In genomic region chr7:105387621-105388372, GRCh38 we compare ENCODE assay signal across 2 cellular contexts.
TF ChIP-seq lines count a peak whose summit lies in the region.

No MANE protein-coding gene starts in this region.

TF ChIP-seq in A549, 52 proteins besides CTCF, POLR2A, EP300 and RAD21:
- TF ChIP-seq SREBF2 (IDR thresholded peaks at IDR 0.05) = no peak
- peak; percentile 33; the same call in 1 of the 2 replicates for TF ChIP-seq PHF8 (IDR thresholded peaks at IDR 0.05; ENCODE audit: borderline replicate concordance, low read depth)
- no peak for TF ChIP-seq ZFP36 (IDR thresholded peaks at IDR 0.05; ENCODE audit: borderline replicate concordance, partially characterized antibody)
- TF ChIP-seq POLR2AphosphoS2 (conservative IDR thresholded peaks at IDR 0.05; ENCODE audit: low read length) = no peak
- no peak for TF ChIP-seq ZSCAN20 (CRISPR knock-in tag; IDR thresholded peaks at IDR 0.05)
- no peak for TF ChIP-seq ZNF302 (CRISPR knock-in tag; IDR thresholded peaks at IDR 0.05)
- TF ChIP-seq HOXB13 (CRISPR knock-in tag; IDR thresholded peaks at IDR 0.05; ENCODE audit: low read depth) = no peak; the same call in 1 of the 2 replicates

TF ChIP-seq in H1, 55 proteins besides CTCF, POLR2A, EP300 and RAD21:
- peak; percentile 66 for TF ChIP-seq ASH2L (IDR thresholded peaks at IDR 0.05; ENCODE audit: low read length)
- TF ChIP-seq SUZ12 (IDR thresholded peaks at IDR 0.05; ENCODE audit: low read length) = 0 out of 2 replicates have a peak, but pooled peaks have one; percentile 25
- TF ChIP-seq TAF7 (optimal IDR thresholded peaks at IDR 0.05; ENCODE audit: borderline replicate concordance, low read depth, low read length) = no peak
- no peak for TF ChIP-seq ATF2 (IDR thresholded peaks at IDR 0.05; ENCODE audit: low read length)
- TF ChIP-seq MAX (IDR thresholded peaks at IDR 0.05) = peak; percentile 5; the same call in 1 of the 2 replicates
- TF ChIP-seq HDAC2 (IDR thresholded peaks at IDR 0.05; ENCODE audit: borderline replicate concordance in 1 of 2, low read depth in 2 of 2, low read length in 2 of 2) = peak in 1 of 2 experiments; percentile 44; a peak in 1 of 4 replicates
- 0 out of 2 replicates have a peak, but pooled peaks have one; percentile 6 for TF ChIP-seq BACH1 (IDR thresholded peaks at IDR 0.05; ENCODE audit: low read length)
- TF ChIP-seq KDM4A (IDR thresholded peaks at IDR 0.05; ENCODE audit: low read depth, low read length, severe bottlenecking) = peak; percentile 90
- TF ChIP-seq CBX5 (IDR thresholded peaks at IDR 0.05; ENCODE audit: low read depth, low read length) = no peak
- TF ChIP-seq RBBP5 (IDR thresholded peaks at IDR 0.05; ENCODE audit: borderline replicate concordance, low read depth, low read length) = peak; percentile 93
